Comparison of ENCODE assay signal across 1 cellular context in the genomic region with DNA sequence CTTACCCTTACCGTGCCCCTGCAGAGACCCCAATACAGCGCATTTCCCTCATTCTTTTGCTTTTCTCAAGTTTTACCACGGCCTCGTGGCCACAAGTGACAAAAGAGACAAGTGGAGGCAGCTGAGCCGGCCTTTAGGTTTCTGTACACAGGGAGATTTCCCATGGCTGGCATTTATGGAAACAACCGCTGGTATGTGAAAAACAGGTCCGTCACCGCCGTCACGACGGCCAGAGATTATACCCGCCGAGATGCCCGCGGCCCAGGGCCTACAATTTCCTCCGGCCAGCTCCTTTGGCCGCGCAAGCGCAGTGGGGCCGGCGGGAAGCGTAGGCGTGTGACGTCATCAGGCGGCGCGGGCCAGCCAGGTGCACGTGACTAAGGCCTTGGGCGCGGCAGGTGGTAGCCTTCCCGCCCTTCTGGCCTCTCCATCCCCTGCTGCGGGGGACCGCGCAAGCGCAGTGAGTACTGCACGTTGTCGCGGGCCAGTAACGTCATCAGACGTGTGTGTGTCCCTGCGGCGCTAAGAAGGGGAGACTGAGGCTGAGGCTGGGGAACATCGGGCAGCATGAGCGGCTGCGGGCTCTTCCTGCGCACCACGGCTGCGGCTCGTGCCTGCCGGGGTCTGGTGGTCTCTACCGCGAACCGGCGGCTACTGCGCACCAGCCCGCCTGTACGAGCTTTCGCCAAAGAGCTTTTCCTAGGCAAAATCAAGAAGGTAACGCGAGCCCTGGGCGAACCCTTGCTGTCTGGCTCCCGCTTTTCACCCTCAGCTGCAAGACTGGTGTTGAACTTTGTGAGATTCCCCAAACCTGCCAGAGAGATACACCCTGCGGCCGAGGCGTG.
TF ChIP-seq lines count a peak whose summit lies in the region.

A gene (plus strand): TSS at position 496 of the 845 bp plus-strand sequence. CDS start 72 bp downstream, at position 568.

TF ChIP-seq in K562, 482 proteins besides CTCF, POLR2A, EP300 and RAD21 (continued from another document and continues in another):
- TF ChIP-seq, protein P1, sequence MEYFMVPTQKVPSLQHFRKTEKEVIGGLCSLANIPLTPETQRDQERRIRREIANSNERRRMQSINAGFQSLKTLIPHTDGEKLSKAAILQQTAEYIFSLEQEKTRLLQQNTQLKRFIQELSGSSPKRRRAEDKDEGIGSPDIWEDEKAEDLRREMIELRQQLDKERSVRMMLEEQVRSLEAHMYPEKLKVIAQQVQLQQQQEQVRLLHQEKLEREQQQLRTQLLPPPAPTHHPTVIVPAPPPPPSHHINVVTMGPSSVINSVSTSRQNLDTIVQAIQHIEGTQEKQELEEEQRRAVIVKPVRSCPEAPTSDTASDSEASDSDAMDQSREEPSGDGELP (CRISPR knock-in tag; IDR thresholded peaks at IDR 0.05; ENCODE audit: borderline replicate concordance) = peak; percentile 95
- TF ChIP-seq, protein P2, sequence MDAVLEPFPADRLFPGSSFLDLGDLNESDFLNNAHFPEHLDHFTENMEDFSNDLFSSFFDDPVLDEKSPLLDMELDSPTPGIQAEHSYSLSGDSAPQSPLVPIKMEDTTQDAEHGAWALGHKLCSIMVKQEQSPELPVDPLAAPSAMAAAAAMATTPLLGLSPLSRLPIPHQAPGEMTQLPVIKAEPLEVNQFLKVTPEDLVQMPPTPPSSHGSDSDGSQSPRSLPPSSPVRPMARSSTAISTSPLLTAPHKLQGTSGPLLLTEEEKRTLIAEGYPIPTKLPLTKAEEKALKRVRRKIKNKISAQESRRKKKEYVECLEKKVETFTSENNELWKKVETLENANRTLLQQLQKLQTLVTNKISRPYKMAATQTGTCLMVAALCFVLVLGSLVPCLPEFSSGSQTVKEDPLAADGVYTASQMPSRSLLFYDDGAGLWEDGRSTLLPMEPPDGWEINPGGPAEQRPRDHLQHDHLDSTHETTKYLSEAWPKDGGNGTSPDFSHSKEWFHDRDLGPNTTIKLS (IDR thresholded peaks at IDR 0.05; ENCODE audit: borderline replicate concordance, low read depth) = peak; percentile 70
- TF ChIP-seq, protein P3, sequence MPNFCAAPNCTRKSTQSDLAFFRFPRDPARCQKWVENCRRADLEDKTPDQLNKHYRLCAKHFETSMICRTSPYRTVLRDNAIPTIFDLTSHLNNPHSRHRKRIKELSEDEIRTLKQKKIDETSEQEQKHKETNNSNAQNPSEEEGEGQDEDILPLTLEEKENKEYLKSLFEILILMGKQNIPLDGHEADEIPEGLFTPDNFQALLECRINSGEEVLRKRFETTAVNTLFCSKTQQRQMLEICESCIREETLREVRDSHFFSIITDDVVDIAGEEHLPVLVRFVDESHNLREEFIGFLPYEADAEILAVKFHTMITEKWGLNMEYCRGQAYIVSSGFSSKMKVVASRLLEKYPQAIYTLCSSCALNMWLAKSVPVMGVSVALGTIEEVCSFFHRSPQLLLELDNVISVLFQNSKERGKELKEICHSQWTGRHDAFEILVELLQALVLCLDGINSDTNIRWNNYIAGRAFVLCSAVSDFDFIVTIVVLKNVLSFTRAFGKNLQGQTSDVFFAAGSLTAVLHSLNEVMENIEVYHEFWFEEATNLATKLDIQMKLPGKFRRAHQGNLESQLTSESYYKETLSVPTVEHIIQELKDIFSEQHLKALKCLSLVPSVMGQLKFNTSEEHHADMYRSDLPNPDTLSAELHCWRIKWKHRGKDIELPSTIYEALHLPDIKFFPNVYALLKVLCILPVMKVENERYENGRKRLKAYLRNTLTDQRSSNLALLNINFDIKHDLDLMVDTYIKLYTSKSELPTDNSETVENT (CRISPR knock-in tag; IDR thresholded peaks at IDR 0.05) = peak; percentile 71
- TF ChIP-seq ZBTB8A (IDR thresholded peaks at IDR 0.05; ENCODE audit: partially characterized antibody) = no peak
- TF ChIP-seq ZNF165 (CRISPR knock-in tag; IDR thresholded peaks at IDR 0.05; ENCODE audit: borderline replicate concordance) = no peak
- TF ChIP-seq FOXJ3 (CRISPR knock-in tag; IDR thresholded peaks at IDR 0.05) = no peak
- TF ChIP-seq SPI1 (IDR thresholded peaks at IDR 0.05; ENCODE audit: borderline replicate concordance, low read depth, low read length) = no peak
- TF ChIP-seq, protein P4, sequence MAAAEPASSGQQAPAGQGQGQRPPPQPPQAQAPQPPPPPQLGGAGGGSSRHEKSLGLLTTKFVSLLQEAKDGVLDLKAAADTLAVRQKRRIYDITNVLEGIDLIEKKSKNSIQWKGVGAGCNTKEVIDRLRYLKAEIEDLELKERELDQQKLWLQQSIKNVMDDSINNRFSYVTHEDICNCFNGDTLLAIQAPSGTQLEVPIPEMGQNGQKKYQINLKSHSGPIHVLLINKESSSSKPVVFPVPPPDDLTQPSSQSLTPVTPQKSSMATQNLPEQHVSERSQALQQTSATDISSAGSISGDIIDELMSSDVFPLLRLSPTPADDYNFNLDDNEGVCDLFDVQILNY (CRISPR knock-in tag; IDR thresholded peaks at IDR 0.05) = peak; percentile 78; the same call in 1 of the 2 replicates
- TF ChIP-seq, protein P5, sequence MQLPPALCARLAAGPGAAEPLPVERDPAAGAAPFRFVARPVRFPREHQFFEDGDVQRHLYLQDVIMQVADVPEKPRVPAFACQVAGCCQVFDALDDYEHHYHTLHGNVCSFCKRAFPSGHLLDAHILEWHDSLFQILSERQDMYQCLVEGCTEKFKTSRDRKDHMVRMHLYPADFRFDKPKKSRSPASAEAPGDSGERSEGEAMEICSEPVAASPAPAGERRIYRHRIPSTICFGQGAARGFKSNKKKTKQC (CRISPR knock-in tag; IDR thresholded peaks at IDR 0.05) = peak; percentile 81; the same call in 1 of the 2 replicates
- TF ChIP-seq, protein P6, sequence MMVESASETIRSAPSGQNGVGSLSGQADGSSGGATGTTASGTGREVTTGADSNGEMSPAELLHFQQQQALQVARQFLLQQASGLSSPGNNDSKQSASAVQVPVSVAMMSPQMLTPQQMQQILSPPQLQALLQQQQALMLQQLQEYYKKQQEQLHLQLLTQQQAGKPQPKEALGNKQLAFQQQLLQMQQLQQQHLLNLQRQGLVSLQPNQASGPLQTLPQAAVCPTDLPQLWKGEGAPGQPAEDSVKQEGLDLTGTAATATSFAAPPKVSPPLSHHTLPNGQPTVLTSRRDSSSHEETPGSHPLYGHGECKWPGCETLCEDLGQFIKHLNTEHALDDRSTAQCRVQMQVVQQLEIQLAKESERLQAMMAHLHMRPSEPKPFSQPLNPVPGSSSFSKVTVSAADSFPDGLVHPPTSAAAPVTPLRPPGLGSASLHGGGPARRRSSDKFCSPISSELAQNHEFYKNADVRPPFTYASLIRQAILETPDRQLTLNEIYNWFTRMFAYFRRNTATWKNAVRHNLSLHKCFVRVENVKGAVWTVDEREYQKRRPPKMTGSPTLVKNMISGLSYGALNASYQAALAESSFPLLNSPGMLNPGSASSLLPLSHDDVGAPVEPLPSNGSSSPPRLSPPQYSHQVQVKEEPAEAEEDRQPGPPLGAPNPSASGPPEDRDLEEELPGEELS (CRISPR knock-in tag; IDR thresholded peaks at IDR 0.05; ENCODE audit: borderline replicate concordance) = peak; percentile 92
- TF ChIP-seq, protein P7, sequence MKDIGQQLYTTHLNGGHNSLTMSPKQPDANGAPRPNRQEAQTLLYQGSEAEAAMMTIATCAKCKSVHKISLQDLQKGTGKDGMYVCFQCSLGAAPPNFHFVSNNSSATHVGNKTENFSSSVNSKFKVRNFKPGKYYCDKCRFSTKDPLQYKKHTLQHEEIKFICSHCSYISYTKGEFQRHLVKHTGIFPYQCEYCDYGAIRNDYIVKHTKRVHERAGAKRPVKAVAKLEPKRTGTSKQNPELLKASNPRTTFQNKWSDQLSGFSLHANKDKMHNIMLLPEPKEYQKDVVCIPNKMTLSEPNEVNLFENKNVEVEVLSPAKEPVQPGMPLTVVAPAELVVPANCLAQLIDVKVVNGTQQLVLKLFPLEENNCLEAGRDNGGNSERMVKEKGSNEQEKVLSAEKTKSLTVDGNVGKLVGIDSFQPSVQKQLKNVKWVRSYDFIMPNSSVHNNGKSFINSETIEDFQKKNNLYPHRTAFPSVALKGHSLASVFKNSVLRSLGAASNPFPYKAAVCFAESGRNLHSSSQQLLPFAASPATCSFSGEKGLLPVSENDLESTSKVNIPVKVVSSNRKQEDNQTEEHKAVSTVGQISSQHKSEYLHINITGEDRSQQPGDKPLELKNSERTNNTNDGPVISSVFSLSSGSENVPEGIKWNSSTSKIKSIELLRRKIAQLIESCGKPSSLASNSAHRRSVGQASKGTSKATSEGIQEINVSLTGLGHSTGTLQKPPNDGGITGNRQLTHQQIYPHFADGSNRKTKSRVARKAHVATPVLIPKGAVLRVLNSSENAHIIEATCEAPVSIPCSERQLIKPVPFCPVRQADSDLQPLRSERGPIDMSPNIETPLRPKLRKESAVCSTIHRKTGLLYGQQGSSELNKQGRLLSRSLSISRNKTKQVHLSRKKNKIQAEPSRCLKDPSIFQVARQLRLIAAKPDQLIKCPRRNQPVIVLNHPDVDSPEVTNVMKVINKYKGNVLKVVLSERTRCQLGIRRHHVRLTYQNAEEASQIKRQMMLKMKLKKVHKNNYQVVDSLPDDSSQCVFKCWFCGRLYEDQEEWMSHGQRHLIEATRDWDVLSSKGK (CRISPR knock-in tag; IDR thresholded peaks at IDR 0.05) = no peak
- peak; percentile 79 for TF ChIP-seq MEIS2 (IDR thresholded peaks at IDR 0.05; ENCODE audit: partially characterized antibody)
- TF ChIP-seq, protein P8, sequence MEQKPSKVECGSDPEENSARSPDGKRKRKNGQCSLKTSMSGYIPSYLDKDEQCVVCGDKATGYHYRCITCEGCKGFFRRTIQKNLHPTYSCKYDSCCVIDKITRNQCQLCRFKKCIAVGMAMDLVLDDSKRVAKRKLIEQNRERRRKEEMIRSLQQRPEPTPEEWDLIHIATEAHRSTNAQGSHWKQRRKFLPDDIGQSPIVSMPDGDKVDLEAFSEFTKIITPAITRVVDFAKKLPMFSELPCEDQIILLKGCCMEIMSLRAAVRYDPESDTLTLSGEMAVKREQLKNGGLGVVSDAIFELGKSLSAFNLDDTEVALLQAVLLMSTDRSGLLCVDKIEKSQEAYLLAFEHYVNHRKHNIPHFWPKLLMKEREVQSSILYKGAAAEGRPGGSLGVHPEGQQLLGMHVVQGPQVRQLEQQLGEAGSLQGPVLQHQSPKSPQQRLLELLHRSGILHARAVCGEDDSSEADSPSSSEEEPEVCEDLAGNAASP (IDR thresholded peaks at IDR 0.05) = no peak
- no peak for TF ChIP-seq KLF16 (IDR thresholded peaks at IDR 0.05)
- peak; percentile 85 for TF ChIP-seq ZZZ3 (IDR thresholded peaks at IDR 0.05)
- TF ChIP-seq CCAR2 (IDR thresholded peaks at IDR 0.05; ENCODE audit: low read depth, low read length) = no peak
- 0 out of 4 replicates have a peak, but pooled peaks of 1 of the 2 experiments have one; percentile 21 for TF ChIP-seq RCOR1 (IDR thresholded peaks at IDR 0.05; ENCODE audit: borderline replicate concordance in 1 of 2, low read depth in 2 of 2, low read length in 2 of 2)
- TF ChIP-seq, protein P9, sequence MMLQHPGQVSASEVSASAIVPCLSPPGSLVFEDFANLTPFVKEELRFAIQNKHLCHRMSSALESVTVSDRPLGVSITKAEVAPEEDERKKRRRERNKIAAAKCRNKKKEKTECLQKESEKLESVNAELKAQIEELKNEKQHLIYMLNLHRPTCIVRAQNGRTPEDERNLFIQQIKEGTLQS (IDR thresholded peaks at IDR 0.05) = peak; percentile 98
- TF ChIP-seq, protein P9 (CRISPR knock-in tag; conservative IDR thresholded peaks at IDR 0.05) = 0 out of 2 replicates have a peak, but pooled peaks have one; percentile 28
- TF ChIP-seq GTF2E2 (tag; IDR thresholded peaks at IDR 0.05) = peak; percentile 16; the same call in 1 of the 2 replicates
- TF ChIP-seq, protein P10, sequence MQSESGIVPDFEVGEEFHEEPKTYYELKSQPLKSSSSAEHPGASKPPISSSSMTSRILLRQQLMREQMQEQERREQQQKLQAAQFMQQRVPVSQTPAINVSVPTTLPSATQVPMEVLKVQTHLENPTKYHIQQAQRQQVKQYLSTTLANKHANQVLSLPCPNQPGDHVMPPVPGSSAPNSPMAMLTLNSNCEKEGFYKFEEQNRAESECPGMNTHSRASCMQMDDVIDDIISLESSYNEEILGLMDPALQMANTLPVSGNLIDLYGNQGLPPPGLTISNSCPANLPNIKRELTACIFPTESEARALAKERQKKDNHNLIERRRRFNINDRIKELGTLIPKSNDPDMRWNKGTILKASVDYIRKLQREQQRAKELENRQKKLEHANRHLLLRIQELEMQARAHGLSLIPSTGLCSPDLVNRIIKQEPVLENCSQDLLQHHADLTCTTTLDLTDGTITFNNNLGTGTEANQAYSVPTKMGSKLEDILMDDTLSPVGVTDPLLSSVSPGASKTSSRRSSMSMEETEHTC (IDR thresholded peaks at IDR 0.05) = peak; percentile 97
- peak in 1 of 2 experiments; percentile 79; a peak in 2 of 4 replicates for TF ChIP-seq HDAC1 (IDR thresholded peaks at IDR 0.05)
- peak; percentile 91 for TF ChIP-seq JUND (IDR thresholded peaks at IDR 0.05; ENCODE audit: borderline replicate concordance, low read depth, low read length)
- TF ChIP-seq JUND (tag; IDR thresholded peaks at IDR 0.05; ENCODE audit: borderline replicate concordance, low read depth, low read length) = peak; percentile 69; the same call in 2 of the 3 replicates
- no peak for TF ChIP-seq PRMT5 (CRISPR knock-in tag; IDR thresholded peaks at IDR 0.05)
- TF ChIP-seq ZFX (CRISPR knock-in tag; IDR thresholded peaks at IDR 0.05) = peak; percentile 98
- TF ChIP-seq ZSCAN29 (IDR thresholded peaks at IDR 0.05) = no peak
- peak; percentile 74 for TF ChIP-seq PML (IDR thresholded peaks at IDR 0.05; ENCODE audit: low read length)
- TF ChIP-seq SIN3B (IDR thresholded peaks at IDR 0.05; ENCODE audit: low read depth) = peak; percentile 86
- TF ChIP-seq ZNF232 (CRISPR knock-in tag; IDR thresholded peaks at IDR 0.05) = no peak
- TF ChIP-seq ZNF133 (CRISPR knock-in tag; IDR thresholded peaks at IDR 0.05) = no peak
- 0 out of 2 replicates have a peak, but pooled peaks have one; percentile 42 for TF ChIP-seq GTF2F1 (IDR thresholded peaks at IDR 0.05; ENCODE audit: low read depth, low read length)
- TF ChIP-seq FIP1L1 (IDR thresholded peaks at IDR 0.05; ENCODE audit: low read depth, low read length, poor library complexity, severe bottlenecking) = peak; percentile 44
- TF ChIP-seq, protein P11, sequence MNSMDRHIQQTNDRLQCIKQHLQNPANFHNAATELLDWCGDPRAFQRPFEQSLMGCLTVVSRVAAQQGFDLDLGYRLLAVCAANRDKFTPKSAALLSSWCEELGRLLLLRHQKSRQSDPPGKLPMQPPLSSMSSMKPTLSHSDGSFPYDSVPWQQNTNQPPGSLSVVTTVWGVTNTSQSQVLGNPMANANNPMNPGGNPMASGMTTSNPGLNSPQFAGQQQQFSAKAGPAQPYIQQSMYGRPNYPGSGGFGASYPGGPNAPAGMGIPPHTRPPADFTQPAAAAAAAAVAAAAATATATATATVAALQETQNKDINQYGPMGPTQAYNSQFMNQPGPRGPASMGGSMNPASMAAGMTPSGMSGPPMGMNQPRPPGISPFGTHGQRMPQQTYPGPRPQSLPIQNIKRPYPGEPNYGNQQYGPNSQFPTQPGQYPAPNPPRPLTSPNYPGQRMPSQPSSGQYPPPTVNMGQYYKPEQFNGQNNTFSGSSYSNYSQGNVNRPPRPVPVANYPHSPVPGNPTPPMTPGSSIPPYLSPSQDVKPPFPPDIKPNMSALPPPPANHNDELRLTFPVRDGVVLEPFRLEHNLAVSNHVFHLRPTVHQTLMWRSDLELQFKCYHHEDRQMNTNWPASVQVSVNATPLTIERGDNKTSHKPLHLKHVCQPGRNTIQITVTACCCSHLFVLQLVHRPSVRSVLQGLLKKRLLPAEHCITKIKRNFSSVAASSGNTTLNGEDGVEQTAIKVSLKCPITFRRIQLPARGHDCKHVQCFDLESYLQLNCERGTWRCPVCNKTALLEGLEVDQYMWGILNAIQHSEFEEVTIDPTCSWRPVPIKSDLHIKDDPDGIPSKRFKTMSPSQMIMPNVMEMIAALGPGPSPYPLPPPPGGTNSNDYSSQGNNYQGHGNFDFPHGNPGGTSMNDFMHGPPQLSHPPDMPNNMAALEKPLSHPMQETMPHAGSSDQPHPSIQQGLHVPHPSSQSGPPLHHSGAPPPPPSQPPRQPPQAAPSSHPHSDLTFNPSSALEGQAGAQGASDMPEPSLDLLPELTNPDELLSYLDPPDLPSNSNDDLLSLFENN (IDR thresholded peaks at IDR 0.05; ENCODE audit: low read depth in 2 of 2, low read length in 2 of 2) = no peak
